ENCODE assay signal across 16 cellular contexts in the genomic region with DNA sequence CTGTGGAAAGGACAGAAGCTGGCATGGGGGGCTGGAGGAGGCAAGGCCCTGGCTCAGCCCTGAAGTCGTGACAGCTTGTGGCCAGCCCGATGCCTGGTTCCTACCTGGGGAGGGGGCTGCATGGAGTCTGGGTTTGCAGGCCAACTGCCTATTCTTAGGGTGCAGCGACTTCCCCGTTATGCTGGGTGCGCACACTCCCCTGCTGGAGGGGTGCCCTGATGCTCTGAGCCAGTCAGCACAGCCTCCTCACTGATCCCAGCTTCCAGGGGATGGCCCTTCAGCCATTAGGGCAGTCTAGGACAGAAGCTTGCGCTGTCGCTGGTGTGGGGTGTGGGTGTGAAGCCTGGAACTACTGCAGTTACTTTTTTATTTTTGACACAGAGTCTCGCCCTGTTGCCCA. TPM values are rescaled to one million over a fixed set of nuclear protein-coding genes. Genes with fewer than 3 reads are reported as not detected.
DNase-seq lines count a peak whose midpoint lies in the region; ATAC-seq and TF ChIP-seq lines count a peak whose summit lies in the region.
"Had no signal": no experiment of that assay in that cellular context is flagged by ENCODE, and none has a peak within 500 bp of the region (broad histone marks: within the 10 kb centered on the region; RNA-seq: fewer than 3 reads in every experiment).

No MANE protein-coding gene starts in this region.

- no peaks in the 10 kb centered on the region for H3K27me3 ChIP-seq in BLaER1
- no peaks in the 10 kb centered on the region for H3K27me3 ChIP-seq in WERI-Rb-1 (ENCODE audit: insufficient read depth, low read depth, severe bottlenecking)
- H3K27me3 ChIP-seq in layer of hippocampus (ENCODE audit: control insufficient read depth, insufficient read depth, low read length): peaks cover 2% of the 10 kb centered on the region
- peaks cover 0 to 28% (median 0%) of the 10 kb centered on the region in 7 donors for H3K27me3 ChIP-seq in spleen (replicated peaks in 1 of 7)
- H3K27me3 ChIP-seq in Karpas-422 (ENCODE audit: low read length): no peaks in the 10 kb centered on the region

- 89 to 98% (median 91%) methylated on average over 8 of the region's 8 CpGs for WGBS in spleen, 5 donors

- no peak overlapping the region for H2AFZ ChIP-seq in Karpas-422 (ENCODE audit: low read length)
- H2AFZ ChIP-seq: GM23248 had no signal

- H3K4me2 ChIP-seq in BLaER1 (peak overlapping the region; percentile 75), Karpas-422 (ENCODE audit: low read depth, low read length, poor library complexity, severe bottlenecking) (no peak overlapping the region)

- ATAC-seq in HG02973 (IDR thresholded peaks at IDR 0.05; ENCODE audit: unreplicated experiment): no peak
- no peak for ATAC-seq in GM19351 (IDR thresholded peaks at IDR 0.05; ENCODE audit: unreplicated experiment)

- no peaks in the 10 kb centered on the region for H3K9me2 ChIP-seq in Karpas-422 (replicated peaks; ENCODE audit: insufficient read depth, low read length)

- TF ChIP-seq CTCF in WERI-Rb-1 (IDR thresholded peaks at IDR 0.05; ENCODE audit: low read depth, low read length) (no peak), spleen (IDR thresholded peaks at IDR 0.05 in 8 of 11, conservative IDR thresholded peaks at IDR 0.05 in 3 of 11) (no peak)

- H3K9ac ChIP-seq in BLaER1: no peak overlapping the region
- H3K9ac ChIP-seq in Karpas-422 (ENCODE audit: low read length): no peak overlapping the region
- H3K9ac ChIP-seq: GM23248 had no signal

- H3K4me1 ChIP-seq in BLaER1 (peaks cover 64% of the 10 kb centered on the region), spleen (no peaks in the 10 kb centered on the region), Karpas-422 (ENCODE audit: low read length) (no peaks in the 10 kb centered on the region)

- H3K9me3 ChIP-seq in BLaER1 (no peaks in the 10 kb centered on the region), WERI-Rb-1 (ENCODE audit: severe bottlenecking) (no peaks in the 10 kb centered on the region), spleen (no peaks in the 10 kb centered on the region), Karpas-422 (ENCODE audit: low read length) (no peaks in the 10 kb centered on the region)

- no peaks in the 10 kb centered on the region for H3K79me2 ChIP-seq in Karpas-422 (ENCODE audit: low read length)

- no peaks in the 10 kb centered on the region for H3K36me3 ChIP-seq in BLaER1
- no peaks in the 10 kb centered on the region for H3K36me3 ChIP-seq in WERI-Rb-1
- H3K36me3 ChIP-seq in spleen: no peaks in the 10 kb centered on the region
- no peaks in the 10 kb centered on the region for H3K36me3 ChIP-seq in Karpas-422 (ENCODE audit: insufficient read depth, low read length)

- no peak overlapping the region for H3K4me3 ChIP-seq in BLaER1
- no peak overlapping the region for H3K4me3 ChIP-seq in WERI-Rb-1 (ENCODE audit: low read depth, low read length)
- no peak overlapping the region for H3K4me3 ChIP-seq in spleen
- H3K4me3 ChIP-seq in Karpas-422 (ENCODE audit: low read length): no peak overlapping the region
- H3K4me3 ChIP-seq: GM23248 had no signal

- no peak for TF ChIP-seq POLR2A in spleen (IDR thresholded peaks at IDR 0.05)

- intact Hi-C loops in spleen (cut with DNase I; ENCODE audit: low total_unique reads): no loop called here

- DNase-seq in WERI-Rb-1: peak; percentile 11
- DNase-seq in spleen: peak; percentile 37
- DNase-seq in Karpas-422: no peak
- DNase-seq: AML-193; CD4-positive, alpha-beta T cell; DND-41; GDM1; GM23248; MV-4-11; NCI-H1436 treated with DMSO at 0.1 percent for 48 hours; NCI-H2081; NCI-H510A treated with DMSO at 0.1 percent for 48 hours had no signal

- H3K27ac ChIP-seq in BLaER1: no peak overlapping the region
- no peak overlapping the region for H3K27ac ChIP-seq in WERI-Rb-1
- peak overlapping the region; percentile 42 for H3K27ac ChIP-seq in layer of hippocampus (ENCODE audit: low read depth, low read length)
- H3K27ac ChIP-seq in spleen: no peak overlapping the region
- no peak overlapping the region for H3K27ac ChIP-seq in Karpas-422 (ENCODE audit: low read length)
- H3K27ac ChIP-seq: GM23248 had no signal

- H4K20me1 ChIP-seq in BLaER1: no peaks in the 10 kb centered on the region
- H4K20me1 ChIP-seq in Karpas-422 (ENCODE audit: insufficient read depth, low read depth, low read length): no peaks in the 10 kb centered on the region

RNA-seq across cellular contexts. Expression of a gene that starts 30.0 kb away (rescaled TPM):
- total RNA-seq in spleen: 10 to 100 TPM; 21.6 to 52.8 (median 35.0) TPM
- polyA plus RNA-seq in spleen: 10 to 100 TPM in 2 of 3 donors, 1 to 10 TPM in 1; 7.5 to 17.6 (median 13.3) TPM
- total RNA-seq in Karpas-422 (2014; rRNA removed; shearing (Covaris generic); ENCODE audit: low replicate concordance): 4.3 and 7.4 TPM in 2 replicates
